Comparison of ENCODE assay signal across 8 cellular contexts in the genomic region with DNA sequence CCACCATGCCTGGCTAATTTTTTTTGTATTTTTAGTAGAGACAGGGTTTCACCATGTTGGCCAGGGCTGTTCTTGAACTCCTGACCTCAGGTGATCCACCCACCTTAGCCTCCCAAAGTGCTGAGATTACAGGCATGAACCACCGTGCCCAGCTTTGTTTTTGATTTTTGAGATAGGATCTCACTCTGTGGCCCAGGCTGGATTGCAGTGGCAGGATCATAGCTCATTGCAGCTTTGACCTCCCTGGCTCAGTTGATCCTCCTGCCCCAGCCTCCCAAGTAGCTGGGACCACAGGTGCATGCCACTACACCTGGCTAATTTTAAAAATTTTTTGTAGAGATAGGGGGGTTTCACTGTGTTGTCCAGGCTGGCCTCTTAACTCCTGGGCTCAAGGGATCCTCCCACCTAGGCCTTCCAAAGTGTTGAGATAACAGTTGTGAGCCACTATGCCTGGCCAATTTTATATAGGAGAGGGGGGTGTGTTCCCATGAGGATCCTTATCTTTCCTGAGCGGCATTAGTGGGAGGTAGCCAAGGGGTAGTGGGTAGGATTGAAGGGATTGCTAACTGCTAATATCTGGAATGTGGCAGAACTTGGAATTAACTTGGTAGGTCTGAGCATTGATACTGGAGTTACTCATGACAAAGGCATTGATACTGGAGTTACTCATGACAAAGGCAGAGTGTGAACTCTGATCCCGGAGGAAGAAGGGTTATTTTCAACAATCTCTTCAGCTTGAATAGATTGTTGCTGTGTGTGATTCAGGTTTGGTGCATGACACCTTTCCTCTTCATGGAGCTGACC. TPM values are rescaled to one million over a fixed set of nuclear protein-coding genes. Genes with fewer than 3 reads are reported as not detected.
DNase-seq lines count a peak whose midpoint lies in the region; ATAC-seq, FAIRE-seq and TF ChIP-seq lines count a peak whose summit lies in the region.

No MANE protein-coding gene starts in this region.

- peaks cover 58% of the 10 kb centered on the region for H3K79me2 ChIP-seq in astrocyte (ENCODE audit: insufficient read depth, low read length)

- H3K27ac ChIP-seq in A549 (peak overlapping the region; percentile 64 to 85), astrocyte (ENCODE audit: low read depth, low read length) (peak overlapping the region; percentile 98), right lobe of liver (peak overlapping the region; percentile 50 to 87 (median 69)), upper lobe of right lung (peak overlapping the region; percentile 91)

- intact Hi-C loops in right lobe of liver (cut with DNase I) (no loop called here), upper lobe of right lung (cut with DNase I) (no loop called here)

- H3K9me3 Mint-ChIP-seq in astrocyte (ENCODE audit: unreplicated experiment): no peaks in the 10 kb centered on the region

- CTCF ChIA-PET in A549 (lab: Yijun Ruan, JAX): interaction anchor here (1.3 to 6.8 kb wide), 7 partner anchors 7 to 79 kb away, joined by 3 to 40 read pairs (median 6); a partner anchor contains a TSS

- peak overlapping the region; percentile 81 for H3K4me2 ChIP-seq in A549
- H3K4me2 ChIP-seq in astrocyte (ENCODE audit: low read length): peak overlapping the region; percentile 99

- no peak overlapping the region for H2AFZ ChIP-seq in astrocyte (ENCODE audit: low read depth, low read length)

- H3K4me3 ChIP-seq in A549 (peak overlapping the region; percentile 22; the same call in 2 of the 3 replicates), astrocyte (ENCODE audit: insufficient read depth, low read depth, low read length) (peak overlapping the region; percentile 48), right lobe of liver (peak overlapping the region in 2 of 3 donors; percentile 10 to 81), upper lobe of right lung (peak overlapping the region; percentile 83)

- ATAC-seq in A549 (peak; percentile 40 to 41), right lobe of liver (peak in 1 of 4 donors; percentile 4), upper lobe of right lung (no peak), GM19463 (IDR thresholded peaks at IDR 0.05; ENCODE audit: unreplicated experiment) (no peak)

- TF ChIP-seq CTCF in A549 (IDR thresholded peaks at IDR 0.05) (no peak), astrocyte (IDR thresholded peaks at IDR 0.05; ENCODE audit: insufficient read depth, low read depth, low read length) (no peak), right lobe of liver (IDR thresholded peaks at IDR 0.05) (no peak), upper lobe of right lung (IDR thresholded peaks at IDR 0.05) (no peak)

- peak overlapping the region; percentile 98 for H3K4me3 Mint-ChIP-seq in astrocyte (ENCODE audit: unreplicated experiment)

- peaks cover 28% of the 10 kb centered on the region for H3K4me1 ChIP-seq in A549
- peaks cover 17% of the 10 kb centered on the region for H3K4me1 ChIP-seq in astrocyte (ENCODE audit: insufficient read depth, low read length)
- peaks cover 0 to 22% (median 5%) of the 10 kb centered on the region in 4 donors for H3K4me1 ChIP-seq in right lobe of liver
- peaks cover 21% of the 10 kb centered on the region for H3K4me1 ChIP-seq in upper lobe of right lung

- TF ChIP-seq EP300 in A549 (IDR thresholded peaks at IDR 0.05): no peak

- peaks cover 31% of the 10 kb centered on the region for H3K36me3 Mint-ChIP-seq in astrocyte (ENCODE audit: low read depth, unreplicated experiment)

- H3K36me3 ChIP-seq in astrocyte (ENCODE audit: insufficient read depth, low read length): peaks cover 40% of the 10 kb centered on the region
- peaks cover 0 to 29% (median 8%) of the 10 kb centered on the region in 4 donors for H3K36me3 ChIP-seq in right lobe of liver
- H3K36me3 ChIP-seq in upper lobe of right lung: peaks cover 49% of the 10 kb centered on the region

- no peaks in the 10 kb centered on the region for H3K27me3 ChIP-seq in astrocyte (ENCODE audit: insufficient read depth, low read length)
- H3K27me3 ChIP-seq in right lobe of liver: no peaks in the 10 kb centered on the region
- no peaks in the 10 kb centered on the region for H3K27me3 ChIP-seq in upper lobe of right lung

- peaks cover 85% of the 10 kb centered on the region for H4K20me1 ChIP-seq in astrocyte (ENCODE audit: insufficient read depth, low read length)

- FAIRE-seq in A549 (lab: Jason Lieb, UNC) (no peak), astrocyte (lab: Jason Lieb, UNC) (peak; percentile 80)

- H3K27me3 Mint-ChIP-seq in astrocyte (ENCODE audit: low read depth, unreplicated experiment): no peaks in the 10 kb centered on the region

- H3K9me3 ChIP-seq in A549 (no peaks in the 10 kb centered on the region), astrocyte (ENCODE audit: insufficient read depth, low read depth, low read length) (no peaks in the 10 kb centered on the region), right lobe of liver (no peaks in the 10 kb centered on the region), upper lobe of right lung (no peaks in the 10 kb centered on the region)

- peak overlapping the region; percentile 99 for H3K27ac Mint-ChIP-seq in astrocyte (ENCODE audit: unreplicated experiment)

- TF ChIP-seq RAD21 in A549 (conservative IDR thresholded peaks at IDR 0.05 in 1 of 2, IDR thresholded peaks at IDR 0.05 in 1 of 2): no peak

- WGBS in A549 (ENCODE audit: missing lambda C conversion rate): 16% methylated on average over 3 of the region's 3 CpGs
- WGBS in right lobe of liver (ENCODE audit: insufficient coverage, low coverage, low lambda C conversion rate, missing lambda C conversion rate): 76% methylated on average over 3 of the region's 3 CpGs

- no peak for TF ChIP-seq POLR2A in A549 (IDR thresholded peaks at IDR 0.05; ENCODE audit: low read length)
- no peak for TF ChIP-seq POLR2A in right lobe of liver (IDR thresholded peaks at IDR 0.05)

- H3K9ac ChIP-seq in astrocyte (ENCODE audit: low read length): peak overlapping the region; percentile 95

- DNase-seq in A549 (ENCODE audit: low read depth in 1 of 2, low spot score in 1 of 2): peak; percentile 44 to 57
- DNase-seq in HPDE6-E6E7 (ENCODE audit: extremely low spot score): peak; percentile 74
- DNase-seq in astrocyte (ENCODE audit: low read depth): peak; percentile 78
- DNase-seq in right lobe of liver: no peak
- no peak for DNase-seq in upper lobe of right lung
- no peak for DNase-seq in ecto neural progenitor cell (ENCODE audit: low spot score)
- no peak for DNase-seq in GDM1 (lab: John Stamatoyannopoulos, UW)

- POLR2A ChIA-PET in A549 (lab: Yijun Ruan, JAX): interaction anchor here (1.0 to 1.9 kb wide), 8 partner anchors 9 to 333 kb away, joined by 3 to 7 read pairs (median 5); a partner anchor contains a TSS

- peaks cover 24% of the 10 kb centered on the region for H3K4me1 Mint-ChIP-seq in astrocyte (ENCODE audit: low read depth, unreplicated experiment)

TF ChIP-seq in A549, 52 proteins besides CTCF, POLR2A, EP300 and RAD21:
- TF ChIP-seq CBX8 (IDR thresholded peaks at IDR 0.05): no peak
- TF ChIP-seq ZSCAN20 (CRISPR knock-in tag; IDR thresholded peaks at IDR 0.05): no peak
- no peak for TF ChIP-seq CEBPB (IDR thresholded peaks at IDR 0.05)
- no peak for TF ChIP-seq TFCP2L1 (CRISPR knock-in tag; IDR thresholded peaks at IDR 0.05)
- TF ChIP-seq NFE2L2 (conservative IDR thresholded peaks at IDR 0.05; ENCODE audit: low read length): no peak
- TF ChIP-seq HOXB5 (CRISPR knock-in tag; IDR thresholded peaks at IDR 0.05): no peak

RNA-seq across cellular contexts. Expression of a gene that starts 1.0 kb away (rescaled TPM):
- 128 and 188 TPM in 2 replicates for polyA plus RNA-seq in A549 (2011; rRNA removed)
- polyA plus RNA-seq in A549 (2012; cell fraction: cytosol; rRNA removed): 98.0 and 113 TPM in 2 replicates
- 76.9 and 103 TPM in 2 replicates for polyA plus RNA-seq in A549 (2012; cell fraction: nucleus; rRNA removed)
- 123 to 155 TPM (median 129 TPM) in 3 replicates for polyA plus RNA-seq in A549 (2017; fragmentation: RNase III; extraction: RNeasy Plus Mini Kit Qiagen cat#74134 plus additional on column Dnase treatment)
- polyA minus RNA-seq in A549 (2011; rRNA and poly(A)+ RNA removed): 65.4 and 65.9 TPM in 2 replicates
- 84.1 and 92.9 TPM in 2 replicates for total RNA-seq in astrocyte
- 10 to 100 TPM; 16.0 to 60.2 (median 27.3) TPM for total RNA-seq in right lobe of liver
- total RNA-seq in upper lobe of right lung: 37.9 TPM

RNA-seq across cellular contexts. Expression of a gene that starts 18.3 kb away (rescaled TPM):
- polyA plus RNA-seq in A549 (2011; rRNA removed) (27.0 and 34.1 TPM in 2 replicates), A549 (2017; fragmentation: RNase III; extraction: RNeasy Plus Mini Kit Qiagen cat#74134 plus additional on column Dnase treatment) (43.9 to 49.1 TPM (median 44.1 TPM) in 3 replicates)
- 42.6 and 53.3 TPM in 2 replicates for polyA plus RNA-seq in A549 (2012; cell fraction: cytosol; rRNA removed)
- 149 and 152 TPM in 2 replicates for polyA plus RNA-seq in A549 (2012; cell fraction: nucleus; rRNA removed)
- 59.6 and 71.3 TPM in 2 replicates for polyA minus RNA-seq in A549 (2011; rRNA and poly(A)+ RNA removed)
- total RNA-seq in astrocyte (54.1 and 56.9 TPM in 2 replicates), right lobe of liver (10 to 100 TPM in 3 of 6 experiments, 1 to 10 TPM in 3; 7.9 to 18.2 (median 10.3) TPM), upper lobe of right lung (38.3 TPM)

RNA-seq across cellular contexts. Expression of a gene that starts 31.0 kb away (rescaled TPM):
- polyA plus RNA-seq in A549 (2011; rRNA removed) (47.0 and 47.5 TPM in 2 replicates), A549 (2017; fragmentation: RNase III; extraction: RNeasy Plus Mini Kit Qiagen cat#74134 plus additional on column Dnase treatment) (33.3 to 37.3 TPM (median 37.2 TPM) in 3 replicates)
- polyA plus RNA-seq in A549 (2012; cell fraction: cytosol; rRNA removed): 47.6 and 55.4 TPM in 2 replicates
- polyA plus RNA-seq in A549 (2012; cell fraction: nucleus; rRNA removed): 145 and 151 TPM in 2 replicates
- polyA minus RNA-seq in A549 (2011; rRNA and poly(A)+ RNA removed): 63.4 and 69.4 TPM in 2 replicates
- total RNA-seq in astrocyte (126 and 134 TPM in 2 replicates), right lobe of liver (10 to 100 TPM; 11.2 to 14.7 (median 13.0) TPM), upper lobe of right lung (60.1 TPM)

Comparison
In these comparisons a context has a peak if more than half of its experiments do, and no peak if none do; other contexts are left out.
1. ATAC-seq: peak in A549 (2 of 2); none in upper lobe of right lung (single experiment) and GM19463 (single experiment).
2. DNase-seq: peak in A549 (2 of 2), HPDE6-E6E7 (single experiment) and astrocyte (single experiment); none in right lobe of liver (0 of 3), upper lobe of right lung (single experiment), ecto neural progenitor cell (single experiment) and GDM1 (single experiment).
3. H3K4me3 ChIP-seq: peak in every context shown above with its lines; median percentile 83 in upper lobe of right lung; 48 in astrocyte; 46 in right lobe of liver; 22 in A549.
4. Peak in every context shown above with its lines, with median percentiles within 50 percentile points of each other: H3K27ac ChIP-seq.